In the genomic region with DNA sequence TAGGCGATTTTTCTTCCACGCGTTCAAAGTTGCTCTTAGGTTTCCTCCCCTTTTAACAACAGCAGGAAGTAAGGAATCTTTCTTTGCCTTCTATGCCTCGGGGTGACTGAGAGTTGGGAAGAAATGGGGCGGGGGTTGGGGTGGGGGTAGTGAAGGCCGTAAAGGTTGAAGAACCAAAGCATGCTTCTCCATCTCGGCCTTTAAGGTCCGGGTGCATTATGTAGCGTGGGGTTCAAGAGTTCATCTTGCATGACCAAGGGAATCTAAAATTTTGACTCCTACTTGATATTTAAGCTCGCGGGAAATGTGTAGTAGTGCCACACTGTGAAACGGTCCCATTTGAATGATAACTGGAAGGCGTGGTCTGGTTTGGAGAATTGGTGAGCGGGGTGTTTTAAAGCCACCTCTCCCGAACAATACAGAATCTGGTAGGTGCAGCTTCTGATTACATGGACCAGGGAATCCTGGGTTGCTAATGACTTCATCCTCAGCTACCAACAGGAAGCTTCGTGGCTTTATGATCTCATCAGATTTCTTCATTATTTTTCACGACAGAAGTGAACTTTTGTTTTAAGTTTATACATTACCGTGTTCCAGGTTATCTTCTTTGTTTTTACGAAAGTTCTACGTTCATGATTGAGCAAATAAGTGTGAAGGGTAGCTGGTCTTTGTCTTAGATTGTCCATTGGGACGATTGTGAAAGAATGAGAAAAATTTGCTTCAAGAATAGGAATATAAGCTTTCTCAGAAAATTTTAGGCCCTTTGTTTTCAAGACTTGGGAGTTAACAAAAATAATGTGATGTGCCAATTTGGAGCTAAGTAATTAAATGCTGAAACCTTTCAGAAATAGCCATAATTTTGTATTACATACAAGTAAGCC, we compare ENCODE assay signal across 8 cellular contexts. TPM values are rescaled to one million over a fixed set of nuclear protein-coding genes. Genes with fewer than 3 reads are reported as not detected.
DNase-seq lines count a peak whose midpoint lies in the region; ATAC-seq, FAIRE-seq and TF ChIP-seq lines count a peak whose summit lies in the region.

No MANE protein-coding gene starts in this region.

- DNase-seq in GM12865 (ENCODE audit: low read depth) = peak; percentile 73
- peak; percentile 67 for DNase-seq in NCI-H1048 (lab: John Stamatoyannopoulos, UW)
- peak; percentile 75 for DNase-seq in SK-N-DZ (ENCODE audit: low spot score)
- DNase-seq in chondrocyte (ENCODE audit: low spot score) = no peak
- DNase-seq in kidney = no peak
- peak; percentile 32 for DNase-seq in stimulated activated CD4-positive, alpha-beta T cell treated with anti-CD3 and anti-CD28 coated beads, Interleukin-1b, Interleukin-23, amount 100 ng/mL, for 48 hours

- ATAC-seq in HG02798 (IDR thresholded peaks at IDR 0.05; ENCODE audit: poor library complexity, unreplicated experiment) = no peak

- H3K9me3 Mint-ChIP-seq in chondrocyte (ENCODE audit: low read depth) = no peaks in the 10 kb centered on the region

- peak; percentile 49 for FAIRE-seq in kidney (lab: Jason Lieb, UNC)

- peaks cover 57% of the 10 kb centered on the region for H3K79me2 ChIP-seq in ACC112 (ENCODE audit: control insufficient read depth, insufficient read depth, low read length, unreplicated experiment)

- H3K36me3 Mint-ChIP-seq in chondrocyte (ENCODE audit: low read depth) = no peaks in the 10 kb centered on the region

- intact Hi-C loops in kidney (cut with DNase I) = no loop called here

- peak overlapping the region; percentile 96 for H3K27ac Mint-ChIP-seq in chondrocyte (ENCODE audit: unreplicated experiment)

- H3K4me1 Mint-ChIP-seq in chondrocyte (ENCODE audit: low read depth) = peaks cover 34% of the 10 kb centered on the region

- H3K27ac ChIP-seq in ACC112 (ENCODE audit: low read depth, low read length) (peak overlapping the region; percentile 78), kidney (ENCODE audit: low read depth in 2 of 2, low read length in 2 of 2) (peak overlapping the region; percentile 77 to 79)

- TF ChIP-seq CTCF in GM12865 (IDR thresholded peaks at IDR 0.05; ENCODE audit: insufficient read depth, low read depth, low read length, missing control alignments) = no peak
- no peak for TF ChIP-seq CTCF in chondrocyte (IDR thresholded peaks at IDR 0.05)
- TF ChIP-seq CTCF in kidney (IDR thresholded peaks at IDR 0.05; ENCODE audit: borderline replicate concordance, extremely low read depth, insufficient read depth) = no peak

- peaks cover 4% of the 10 kb centered on the region for H3K4me1 ChIP-seq in ACC112 (ENCODE audit: control insufficient read depth, insufficient read depth, low read length, unreplicated experiment)
- H3K4me1 ChIP-seq in kidney (ENCODE audit: control insufficient read depth in 1 of 2, insufficient read depth in 1 of 2, low read depth in 1 of 2, low read length in 2 of 2) = peaks cover 2 to 5% of the 10 kb centered on the region in 2 donors

- no peaks in the 10 kb centered on the region for H3K27me3 ChIP-seq in ACC112 (ENCODE audit: insufficient read depth, low read length)

- H3K4me3 ChIP-seq in ACC112 (ENCODE audit: low read depth, low read length) (peak overlapping the region; percentile 84), GM12865 (ENCODE audit: low read depth, low read length) (peak overlapping the region; percentile 64), kidney (ENCODE audit: low read length in 2 of 2) (peak overlapping the region; percentile 58 to 74)

- H2AFZ ChIP-seq in ACC112 (ENCODE audit: low read length, unreplicated experiment) = peak overlapping the region; percentile 70

- peak overlapping the region; percentile 98 for H3K4me3 Mint-ChIP-seq in chondrocyte (ENCODE audit: unreplicated experiment)

- no peaks in the 10 kb centered on the region for H3K9me3 ChIP-seq in kidney (ENCODE audit: control insufficient read depth in 1 of 2, low read length in 2 of 2)

- H3K9ac ChIP-seq in kidney (ENCODE audit: low read length in 2 of 2) = peak overlapping the region; percentile 70 to 76

- H3K36me3 ChIP-seq in ACC112 (ENCODE audit: insufficient read depth, low read length) (no peaks in the 10 kb centered on the region), kidney (ENCODE audit: control insufficient read depth in 1 of 2, insufficient read depth in 2 of 2, low read length in 2 of 2) (no peaks in the 10 kb centered on the region)

- no peaks in the 10 kb centered on the region for H3K27me3 Mint-ChIP-seq in chondrocyte (ENCODE audit: low read depth)

RNA-seq across cellular contexts. Expression of a gene that starts 1.6 kb away (rescaled TPM):
- polyA plus RNA-seq in SK-N-DZ (2014; cell fraction: cytosol; rRNA removed) = 19.3 and 21.4 TPM in 2 replicates
- 17.6 and 26.4 TPM in 2 replicates for polyA plus RNA-seq in SK-N-DZ (2014; cell fraction: nucleus; rRNA removed)
- 19.9 to 24.2 TPM (median 21.3 TPM) in 3 replicates for total RNA-seq in chondrocyte
- total RNA-seq in kidney = 27.4 TPM
- polyA plus RNA-seq in kidney (ENCODE audit: insufficient read depth, low read depth, low replicate concordance) = 2.8 TPM

Comparison
In these comparisons a context has a peak if more than half of its experiments do, and no peak if none do; other contexts are left out.
1. DNase-seq: peak in GM12865 (single experiment), NCI-H1048 (single experiment), SK-N-DZ (single experiment) and stimulated activated CD4-positive, alpha-beta T cell treated with anti-CD3 and anti-CD28 coated beads, Interleukin-1b, Interleukin-23, amount 100 ng/mL, for 48 hours (single experiment); none in chondrocyte (single experiment) and kidney (single experiment).
2. Peak in every context shown above with its lines, with median percentiles within 50 percentile points of each other: H3K4me3 ChIP-seq.